28 cellular contexts compared by ENCODE assay signal in the genomic region with DNA sequence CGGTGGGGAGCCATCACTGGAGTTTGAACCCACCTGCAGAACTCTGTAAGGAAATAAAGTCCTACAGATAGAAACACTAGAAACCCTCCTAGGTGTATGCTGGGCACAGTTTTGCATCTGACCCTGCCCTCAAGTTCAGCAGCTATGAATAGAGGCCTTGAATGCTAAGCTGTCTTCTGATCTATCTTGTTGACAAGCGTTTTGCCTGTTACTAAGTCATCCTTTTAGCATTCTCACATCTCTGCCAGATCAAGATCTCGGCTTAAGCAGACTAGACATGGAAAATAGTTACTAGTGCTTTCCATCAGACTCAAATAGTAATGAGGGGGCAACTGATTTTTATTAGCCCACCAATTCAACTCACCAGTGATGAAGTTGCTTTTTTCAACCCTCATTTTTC. TPM values are rescaled to one million over a fixed set of nuclear protein-coding genes. Genes with fewer than 3 reads are reported as not detected.
DNase-seq lines count a peak whose midpoint lies in the region; ATAC-seq, FAIRE-seq and TF ChIP-seq lines count a peak whose summit lies in the region.
"Had no signal": no experiment of that assay in that cellular context is flagged by ENCODE, and none has a peak within 500 bp of the region (broad histone marks: within the 10 kb centered on the region; RNA-seq: fewer than 3 reads in every experiment).

No MANE protein-coding gene starts in this region.

- CTCF ChIA-PET in K562 (lab: Yijun Ruan, JAX; ENCODE audit: low intra/inter-chr PET ratio) = no interaction called here

- no peak for TF ChIP-seq POLR2A in K562 (conservative IDR thresholded peaks at IDR 0.05)

- TF ChIP-seq CTCF in AG10803 (conservative IDR thresholded peaks at IDR 0.05; ENCODE audit: low read length) (no peak), K562 (IDR thresholded peaks at IDR 0.05 in 2 of 3, conservative IDR thresholded peaks at IDR 0.05 in 1 of 3; ENCODE audit: insufficient read depth in 2 of 3, low read depth in 1 of 3, low read length in 3 of 3) (no peak), osteoblast (IDR thresholded peaks at IDR 0.05; ENCODE audit: extremely low read depth, low read depth, low read length) (no peak)

- H3K9ac ChIP-seq in K562 (ENCODE audit: insufficient read depth in 1 of 2, low read depth in 2 of 2, low read length in 2 of 2) = no peak overlapping the region
- peak overlapping the region in 1 of 3 donors; percentile 30 for H3K9ac ChIP-seq in skeletal muscle tissue (ENCODE audit: low read depth in 1 of 3, low read length in 3 of 3)
- H3K9ac ChIP-seq: BLaER1 treated with 17β-estradiol and CSF1 and Interleukin-3, amounts not matched to agents 10 nM and 100 nM had no signal

- POLR2A ChIA-PET in K562 (lab: Yijun Ruan, JAX) = no interaction called here

- H3K27me3 ChIP-seq in K562 (ENCODE audit: control insufficient read depth in 2 of 2, insufficient read depth in 2 of 2, low read length in 2 of 2) (peaks cover 0 to 8% of the 10 kb centered on the region in 2 experiments; a peak in 2 of 5 replicates), osteoblast (ENCODE audit: insufficient read depth, low read length) (no peaks in the 10 kb centered on the region), skeletal muscle tissue (ENCODE audit: control insufficient read depth in 3 of 3, insufficient read depth in 3 of 3, low read length in 3 of 3) (no peaks in the 10 kb centered on the region)
- H3K27me3 ChIP-seq: BLaER1 treated with 17β-estradiol and CSF1 and Interleukin-3, amounts not matched to agents 10 nM and 100 nM had no signal

- no peaks in the 10 kb centered on the region for H3K4me1 Mint-ChIP-seq in natural killer cell treated with Interleukin-12 subunit alpha and Interleukin-12 subunit beta and Interleukin-15 and Interleukin-18, amount 100 ng/mL, for 72 hours (ENCODE audit: low read depth in 2 of 2)
- peaks cover 9% of the 10 kb centered on the region for H3K4me1 Mint-ChIP-seq in activated T-cell treated with anti-CD3 and anti-CD28 coated beads, Interleukin-2, amount 50 U/mL, for 24 hours (ENCODE audit: low read depth)

- FAIRE-seq in K562 (lab: Jason Lieb, UNC) = no peak
- FAIRE-seq: A204.1, D721Med, GM12878, GM19239, H54 had no signal

- ATAC-seq in K562 = no peak
- no peak for ATAC-seq in natural killer cell treated with Interleukin-12 subunit alpha and Interleukin-12 subunit beta and Interleukin-15 and Interleukin-18, amount 100 ng/mL, for 72 hours
- ATAC-seq in HG02973 (IDR thresholded peaks at IDR 0.05; ENCODE audit: unreplicated experiment) = no peak
- ATAC-seq in GM19324 (IDR thresholded peaks at IDR 0.05; ENCODE audit: low FRiP score, unreplicated experiment) = no peak
- ATAC-seq: GM12878 had no signal

- peak; percentile 22 for DNase-seq in AG10803 (ENCODE audit: low read depth)
- no peak for DNase-seq in K562 (ENCODE audit: extremely low read depth in 1 of 4, low spot score in 3 of 4)
- no peak for DNase-seq in osteoblast (ENCODE audit: insufficient read length, low spot score, missing footprints)
- no peak for DNase-seq in natural killer cell treated with Interleukin-12 subunit alpha and Interleukin-12 subunit beta and Interleukin-15 and Interleukin-18, amount 100 ng/mL, for 72 hours (ENCODE audit: low spot score)
- no peak for DNase-seq in activated T-cell treated with anti-CD3 and anti-CD28 coated beads, Interleukin-2, amount 50 U/mL, for 24 hours
- DNase-seq: AML-193; BE2C; CD4-positive, alpha-beta T cell; CD8-positive, alpha-beta memory T cell; DMS 273 treated with DMSO at 0.1 percent for 48 hours; DMS79; EL; GDM1; GOT3; HFFc6 had no signal

- H3K36me3 ChIP-seq in K562 (ENCODE audit: control insufficient read depth, insufficient read depth, low read length) = no peaks in the 10 kb centered on the region
- no peaks in the 10 kb centered on the region for H3K36me3 ChIP-seq in osteoblast (ENCODE audit: insufficient read depth, low read length)
- no peaks in the 10 kb centered on the region for H3K36me3 ChIP-seq in skeletal muscle tissue (ENCODE audit: control insufficient read depth in 3 of 3, insufficient read depth in 3 of 3, low read length in 3 of 3)
- H3K36me3 ChIP-seq: BE2C; BLaER1 treated with 17β-estradiol and CSF1 and Interleukin-3, amounts not matched to agents 10 nM and 100 nM; HAP-1 had no signal

- no peak overlapping the region for H2AFZ ChIP-seq in K562 (ENCODE audit: low read depth, low read length)
- no peak overlapping the region for H2AFZ ChIP-seq in osteoblast (ENCODE audit: low read length)

- H3K79me2 ChIP-seq in K562 (ENCODE audit: control insufficient read depth, insufficient read depth, low read length) (no peaks in the 10 kb centered on the region), osteoblast (ENCODE audit: insufficient read depth, low read length) (peaks cover 100% of the 10 kb centered on the region)

- intact Hi-C loops in K562 (cut with micrococcal nuclease) = no loop called here

- H3K36me3 Mint-ChIP-seq in natural killer cell treated with Interleukin-12 subunit alpha and Interleukin-12 subunit beta and Interleukin-15 and Interleukin-18, amount 100 ng/mL, for 72 hours = no peaks in the 10 kb centered on the region
- no peaks in the 10 kb centered on the region for H3K36me3 Mint-ChIP-seq in activated T-cell treated with anti-CD3 and anti-CD28 coated beads, Interleukin-2, amount 50 U/mL, for 24 hours (ENCODE audit: low read depth)
- H3K36me3 Mint-ChIP-seq: CD8-positive, alpha-beta memory T cell had no signal

- 16% methylated on average over 3 of the region's 3 CpGs for WGBS in K562 (ENCODE audit: insufficient coverage, low coverage, missing lambda C conversion rate)

- H3K9me3 ChIP-seq in K562 (replicated peaks; ENCODE audit: control insufficient read depth, insufficient read depth, low read depth, low read length) (no peaks in the 10 kb centered on the region), osteoblast (ENCODE audit: low read depth, low read length) (no peaks in the 10 kb centered on the region), skeletal muscle tissue (ENCODE audit: control insufficient read depth in 3 of 3, low read length in 3 of 3) (no peaks in the 10 kb centered on the region)
- H3K9me3 ChIP-seq: BE2C, HAP-1 had no signal

- H3K4me2 ChIP-seq in K562 (ENCODE audit: insufficient read depth, low read length) (no peak overlapping the region), osteoblast (ENCODE audit: insufficient read depth, low read length) (no peak overlapping the region)
- H3K4me2 ChIP-seq: BLaER1 treated with 17β-estradiol and CSF1 and Interleukin-3, amounts not matched to agents 10 nM and 100 nM had no signal

- H3K27me3 Mint-ChIP-seq in natural killer cell treated with Interleukin-12 subunit alpha and Interleukin-12 subunit beta and Interleukin-15 and Interleukin-18, amount 100 ng/mL, for 72 hours = peaks cover 28 to 75% of the 10 kb centered on the region in 2 donors
- peaks cover 84% of the 10 kb centered on the region for H3K27me3 Mint-ChIP-seq in activated T-cell treated with anti-CD3 and anti-CD28 coated beads, Interleukin-2, amount 50 U/mL, for 24 hours

- H3K9me1 ChIP-seq in K562 (ENCODE audit: control insufficient read depth, insufficient read depth, low read length) = no peaks in the 10 kb centered on the region

- no peak overlapping the region for H3K4me3 Mint-ChIP-seq in natural killer cell treated with Interleukin-12 subunit alpha and Interleukin-12 subunit beta and Interleukin-15 and Interleukin-18, amount 100 ng/mL, for 72 hours
- H3K4me3 Mint-ChIP-seq in activated T-cell treated with anti-CD3 and anti-CD28 coated beads, Interleukin-2, amount 50 U/mL, for 24 hours = no peak overlapping the region
- H3K4me3 Mint-ChIP-seq: CD4-positive, alpha-beta T cell; CD8-positive, alpha-beta memory T cell; HFFc6 had no signal

- in situ Hi-C loops in K562 (cut with MboI) = no loop called here

- no peak for TF ChIP-seq EP300 in K562 (IDR thresholded peaks at IDR 0.05; ENCODE audit: low read length)

- H3K27ac ChIP-seq in K562 (ENCODE audit: extremely low read depth, low read depth, low read length) (no peak overlapping the region), osteoblast (ENCODE audit: low read depth, low read length) (peak overlapping the region; percentile 85), skeletal muscle tissue (ENCODE audit: low read depth, low read length) (peak overlapping the region; percentile 51)
- H3K27ac ChIP-seq: 22Rv1; BLaER1 treated with 17β-estradiol and CSF1 and Interleukin-3, amounts not matched to agents 10 nM and 100 nM had no signal

- peaks cover 3% of the 10 kb centered on the region for H3K9me3 Mint-ChIP-seq in natural killer cell treated with Interleukin-12 subunit alpha and Interleukin-12 subunit beta and Interleukin-15 and Interleukin-18, amount 100 ng/mL, for 72 hours
- H3K9me3 Mint-ChIP-seq in activated T-cell treated with anti-CD3 and anti-CD28 coated beads, Interleukin-2, amount 50 U/mL, for 24 hours = peaks cover 7% of the 10 kb centered on the region
- H3K9me3 Mint-ChIP-seq: HFFc6 had no signal

- BruUV-seq in K562 (replicated peaks; lab: Mats Ljungman, UMichigan) = no TSS peak

- H3K4me1 ChIP-seq in K562 (replicated peaks in 1 of 2; ENCODE audit: control insufficient read depth in 2 of 2, insufficient read depth in 2 of 2, low read length in 2 of 2) (peaks cover 0 to 5% of the 10 kb centered on the region in 2 experiments; a peak in 2 of 5 replicates), osteoblast (ENCODE audit: insufficient read depth, low read length) (peaks cover 37% of the 10 kb centered on the region), skeletal muscle tissue (ENCODE audit: control insufficient read depth in 3 of 3, insufficient read depth in 3 of 3, low read length in 3 of 3) (peaks cover 49 to 65% (median 55%) of the 10 kb centered on the region in 3 donors)
- H3K4me1 ChIP-seq: BE2C; BLaER1 treated with 17β-estradiol and CSF1 and Interleukin-3, amounts not matched to agents 10 nM and 100 nM; HAP-1 had no signal

- H3K4me3 ChIP-seq in AG10803 (ENCODE audit: low read length) (no peak overlapping the region), K562 (no peak overlapping the region), osteoblast (ENCODE audit: insufficient read depth, low read length) (no peak overlapping the region), skeletal muscle tissue (ENCODE audit: low read length in 3 of 3) (no peak overlapping the region)
- H3K4me3 ChIP-seq: BLaER1 treated with 17β-estradiol and CSF1 and Interleukin-3, amounts not matched to agents 10 nM and 100 nM; GM12878; HAP-1 had no signal

- TF ChIP-seq RAD21 in K562 (CRISPR knock-in tag; conservative IDR thresholded peaks at IDR 0.05 in 1 of 2, IDR thresholded peaks at IDR 0.05 in 1 of 2) = no peak; a peak in 1 of 4 replicates

- H4K20me1 ChIP-seq in K562 (replicated peaks; ENCODE audit: control insufficient read depth, insufficient read depth, low read length) (no peaks in the 10 kb centered on the region), osteoblast (ENCODE audit: insufficient read depth, low read length) (peaks cover 29% of the 10 kb centered on the region)
- H4K20me1 ChIP-seq: BLaER1 treated with 17β-estradiol and CSF1 and Interleukin-3, amounts not matched to agents 10 nM and 100 nM had no signal

- H3K27ac Mint-ChIP-seq in natural killer cell treated with Interleukin-12 subunit alpha and Interleukin-12 subunit beta and Interleukin-15 and Interleukin-18, amount 100 ng/mL, for 72 hours = no peak overlapping the region
- H3K27ac Mint-ChIP-seq in activated T-cell treated with anti-CD3 and anti-CD28 coated beads, Interleukin-2, amount 50 U/mL, for 24 hours = no peak overlapping the region
- H3K27ac Mint-ChIP-seq: CD14-positive monocyte; CD4-positive, alpha-beta T cell; CD8-positive, alpha-beta memory T cell; HFFc6 had no signal

RNA-seq across cellular contexts. Expression of a gene that starts 10.6 kb away (rescaled TPM):
- total RNA-seq in K562 (2011; cell fraction: chromatin; rRNA removed; ENCODE audit: low replicate concordance) = 0.28 and 0.95 TPM in 2 replicates
- total RNA-seq in K562 (2011; cell fraction: nucleolus; rRNA removed) = 0.33 and 0.66 TPM in 2 replicates
- 0.31 and 0.73 TPM in 2 replicates for total RNA-seq in K562 (2011; cell fraction: nucleoplasm; rRNA removed)
- total RNA-seq in K562 (2014; rRNA removed) (2.4 and 2.6 TPM in 2 replicates), K562 (2014; rRNA removed; fragmentation: Illumina TruSeq; extraction: Trizol) (1.9 and 2.1 TPM in 2 replicates), K562 (2015; rRNA removed; fragmentation: Illumina TruSeq; extraction: Trizol) (1.7 and 2.1 TPM in 2 replicates), K562 (2021) (2.6 and 2.7 TPM in 2 replicates), osteoblast (38.0 and 44.5 TPM in 2 replicates), skeletal muscle tissue (49.6 TPM)
- polyA plus RNA-seq in K562 (2011; rRNA removed) (0.03 TPM in 1 of 2 replicates, not detected in the other), K562 (2014; fragmentation: Illumina TruSeq; extraction: Trizol) (2.4 and 3.0 TPM in 2 replicates), K562 (2014; fragmentation: Nextera tagmentation; extraction: Ambion mirVana) (1 to 10 TPM; 1.7 to 3.4 TPM), K562 (2014; rRNA removed) (2.1 and 2.3 TPM in 2 replicates)
- polyA plus RNA-seq in K562 (2011; cell fraction: cytosol; rRNA removed) = 0.03 TPM in 2 replicates
- 0.06 and 0.07 TPM in 2 replicates for polyA plus RNA-seq in K562 (2011; cell fraction: nucleus; rRNA removed)
- polyA plus RNA-seq in K562 (2012) = 2.2 and 10.1 TPM in 2 replicates
- 0.04 and 0.06 TPM in 2 replicates for polyA minus RNA-seq in K562 (2011; rRNA and poly(A)+ RNA removed)
- polyA minus RNA-seq in K562 (2011; cell fraction: cytosol; rRNA and poly(A)+ RNA removed) = not detected in 2 replicates
- polyA minus RNA-seq in K562 (2011; cell fraction: nucleus; rRNA and poly(A)+ RNA removed) = not detected in 2 replicates
- not detected for total RNA-seq in natural killer cell treated with Interleukin-12 subunit alpha and Interleukin-12 subunit beta and Interleukin-15 and Interleukin-18, amount 100 ng/mL, for 72 hours
- total RNA-seq: CD4-positive, alpha-beta T cell; CD8-positive, alpha-beta memory T cell had no signal
- polyA plus RNA-seq: AG04450; CD14-positive monocyte; CD8-positive, alpha-beta memory T cell had no signal

Comparison
In these comparisons a context has a peak if more than half of its experiments do, and no peak if none do; other contexts are left out.
1. RNA of a gene that starts 10.6 kb away (total RNA-seq): 49.6 TPM in skeletal muscle tissue (single experiment) and 38.0 to 44.5 TPM in osteoblast; 0.28 to 2.7 TPM in K562 and not detected in natural killer cell treated with Interleukin-12 subunit alpha and Interleukin-12 subunit beta and Interleukin-15 and Interleukin-18, amount 100 ng/mL, for 72 hours; every median in the first group is over 10 times any median in the second.